In the genomic region with DNA sequence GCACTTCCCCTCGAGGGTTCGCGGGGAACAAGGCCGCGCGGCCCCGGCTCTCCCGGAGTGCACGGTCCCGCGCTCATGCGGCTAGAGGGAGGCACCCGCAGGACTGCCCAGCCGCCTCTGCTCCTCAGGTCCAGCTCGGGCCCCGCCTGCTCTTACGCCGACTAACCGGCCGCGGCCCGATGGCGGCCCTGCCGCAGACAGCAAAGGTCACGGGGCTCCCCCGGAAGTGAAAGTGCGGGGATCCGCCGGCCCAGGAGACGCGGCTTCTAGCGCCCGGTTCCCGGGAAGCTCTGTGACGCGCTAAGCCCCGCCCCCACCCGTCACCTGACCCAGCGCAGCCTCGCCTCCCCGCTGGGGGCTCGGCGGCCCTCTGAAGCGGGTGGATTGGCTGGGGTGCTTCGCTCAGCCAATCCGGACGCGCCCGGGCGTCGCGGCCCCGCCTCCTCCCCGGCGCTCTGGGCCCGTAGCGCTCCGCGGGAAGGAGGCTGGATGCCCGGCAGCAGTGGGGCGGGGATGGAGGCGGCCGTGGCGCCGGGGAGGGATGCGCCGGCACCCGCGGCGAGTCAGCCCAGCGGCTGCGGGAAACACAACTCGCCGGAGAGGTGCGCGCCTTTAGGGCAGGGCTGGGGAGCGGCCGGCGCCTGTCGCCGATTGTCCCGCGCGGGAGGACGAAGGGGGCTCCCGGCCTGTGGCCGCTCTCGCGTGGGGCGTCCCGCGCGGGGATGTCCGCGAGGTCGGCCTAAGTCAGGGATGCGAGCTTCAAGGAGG, we compare ENCODE assay signal across 8 cellular contexts. TPM values are rescaled to one million over a fixed set of nuclear protein-coding genes. Genes with fewer than 3 reads are reported as not detected.
DNase-seq lines count a peak whose midpoint lies in the region; ATAC-seq and TF ChIP-seq lines count a peak whose summit lies in the region.

A gene with protein sequence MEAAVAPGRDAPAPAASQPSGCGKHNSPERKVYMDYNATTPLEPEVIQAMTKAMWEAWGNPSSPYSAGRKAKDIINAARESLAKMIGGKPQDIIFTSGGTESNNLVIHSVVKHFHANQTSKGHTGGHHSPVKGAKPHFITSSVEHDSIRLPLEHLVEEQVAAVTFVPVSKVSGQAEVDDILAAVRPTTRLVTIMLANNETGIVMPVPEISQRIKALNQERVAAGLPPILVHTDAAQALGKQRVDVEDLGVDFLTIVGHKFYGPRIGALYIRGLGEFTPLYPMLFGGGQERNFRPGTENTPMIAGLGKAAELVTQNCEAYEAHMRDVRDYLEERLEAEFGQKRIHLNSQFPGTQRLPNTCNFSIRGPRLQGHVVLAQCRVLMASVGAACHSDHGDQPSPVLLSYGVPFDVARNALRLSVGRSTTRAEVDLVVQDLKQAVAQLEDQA (plus strand): TSS at position 460 of the 768 bp plus-strand sequence. CDS start 54 bp downstream, at position 514.

- peaks cover 22% of the 10 kb centered on the region for H3K4me1 Mint-ChIP-seq in CD14-positive monocyte
- peaks cover 47% of the 10 kb centered on the region for H3K4me1 Mint-ChIP-seq in activated CD4-positive, alpha-beta memory T cell treated with anti-CD3 and anti-CD28 coated beads for 36 hours (ENCODE audit: low read depth)

- peaks cover 34 to 36% of the 10 kb centered on the region in 2 donors for H3K4me1 ChIP-seq in duodenal mucosa (ENCODE audit: control insufficient read depth in 1 of 2, insufficient read depth in 2 of 2, low read length in 2 of 2)

- intact Hi-C loops in CD14-positive monocyte (cut with micrococcal nuclease) = loop anchor here in 1 of 2 donors (2.0 to 5.0 kb wide), 2 partner anchors 92 to 182 kb away; a partner anchor contains a TSS
- intact Hi-C loops in activated CD4-positive, alpha-beta memory T cell treated with anti-CD3 and anti-CD28 coated beads for 36 hours (cut with micrococcal nuclease) = loop anchor here (1.0 to 10.0 kb wide), 5 partner anchors 62 to 358 kb away; a partner anchor contains a TSS
- intact Hi-C loops in lower leg skin (cut with DNase I; ENCODE audit: low total_unique reads) = no loop called here

- TF ChIP-seq CTCF in CD14-positive monocyte (IDR thresholded peaks at IDR 0.05) = no peak
- no peak for TF ChIP-seq CTCF in lower leg skin (IDR thresholded peaks at IDR 0.05)

- H3K27ac Mint-ChIP-seq in CD14-positive monocyte = peak within 1 kb of the TSS; percentile 82 to 95 (median 90)
- peak within 1 kb of the TSS; percentile 85 for H3K27ac Mint-ChIP-seq in activated CD4-positive, alpha-beta memory T cell treated with anti-CD3 and anti-CD28 coated beads for 36 hours

- H3K4me3 Mint-ChIP-seq in CD14-positive monocyte = peak within 1 kb of the TSS; percentile 90 to 94
- peak within 1 kb of the TSS; percentile 91 for H3K4me3 Mint-ChIP-seq in activated CD4-positive, alpha-beta memory T cell treated with anti-CD3 and anti-CD28 coated beads for 36 hours

- DNase-seq in CD14-positive monocyte (ENCODE audit: low spot score) = peak; percentile 97
- DNase-seq in NCI-H82 treated with DMSO at 0.1 percent for 48 hours (lab: John Stamatoyannopoulos, UW; ENCODE audit: unreplicated experiment) = peak; percentile 83
- peak; percentile 98 for DNase-seq in activated CD4-positive, alpha-beta memory T cell treated with anti-CD3 and anti-CD28 coated beads for 36 hours
- peak; percentile 95 to 99 for DNase-seq in lower leg skin (ENCODE audit: low spot score in 2 of 2)
- peak; percentile 95 to 96 for DNase-seq in stimulated activated CD4-positive, alpha-beta T cell treated with anti-CD3 and anti-CD28 coated beads, Interleukin-4, amount 100 ng/mL, for 48 hours (ENCODE audit: low read depth in 2 of 2)

- 0% methylated on average over 12 to 37 of the region's 97 CpGs for WGBS in lower leg skin, 2 donors

- H3K27ac ChIP-seq in duodenal mucosa (ENCODE audit: low read depth, low read length) = peak within 1 kb of the TSS; percentile 79

- POLR2A ChIA-PET in activated CD4-positive, alpha-beta memory T cell treated with anti-CD3 and anti-CD28 coated beads for 36 hours (lab: Charles Lee) = interaction anchor here (0.6 to 2.2 kb wide), 3 partner anchors 9 to 227 kb away, joined by 4 to 11 read pairs (median 6); no protein-coding TSS in a partner anchor

- H3K9ac ChIP-seq in duodenal mucosa (ENCODE audit: low read depth in 1 of 2, low read length in 2 of 2) = peak within 1 kb of the TSS; percentile 88

- H3K36me3 ChIP-seq in duodenal mucosa (ENCODE audit: control insufficient read depth in 1 of 2, insufficient read depth in 2 of 2, low read length in 2 of 2) = no peaks in the 10 kb centered on the region

- CTCF ChIA-PET in activated CD4-positive, alpha-beta memory T cell treated with anti-CD3 and anti-CD28 coated beads for 36 hours (lab: Charles Lee) = interaction anchor here (0.7 to 2.0 kb wide), 4 partner anchors 81 to 138 kb away, joined by 3 to 6 read pairs (median 3); no protein-coding TSS in a partner anchor

- H3K4me3 ChIP-seq in duodenal mucosa (ENCODE audit: low read depth in 1 of 2, low read length in 2 of 2) (peak within 1 kb of the TSS; percentile 91 to 94), lower leg skin (ENCODE audit: low read depth, poor library complexity, severe bottlenecking) (peak within 1 kb of the TSS; percentile 73)

- no peaks in the 10 kb centered on the region for H3K27me3 ChIP-seq in duodenal mucosa (ENCODE audit: control insufficient read depth in 1 of 2, insufficient read depth in 2 of 2, low read length in 2 of 2)

- TF ChIP-seq POLR2A in lower leg skin (IDR thresholded peaks at IDR 0.05) = no peak

- peaks cover 8 to 24% (median 22%) of the 10 kb centered on the region in 3 donors for H3K27me3 Mint-ChIP-seq in CD14-positive monocyte (ENCODE audit: low read depth in 3 of 3)
- H3K27me3 Mint-ChIP-seq in activated CD4-positive, alpha-beta memory T cell treated with anti-CD3 and anti-CD28 coated beads for 36 hours = peaks cover 8% of the 10 kb centered on the region

- no peaks in the 10 kb centered on the region for H3K9me3 ChIP-seq in duodenal mucosa (ENCODE audit: control insufficient read depth in 1 of 2, low read length in 2 of 2)

- peaks cover 17 to 24% (median 20%) of the 10 kb centered on the region in 7 donors for H3K9me3 Mint-ChIP-seq in CD14-positive monocyte
- H3K9me3 Mint-ChIP-seq in activated CD4-positive, alpha-beta memory T cell treated with anti-CD3 and anti-CD28 coated beads for 36 hours = peaks cover 2% of the 10 kb centered on the region

- ATAC-seq in GM19397 (IDR thresholded peaks at IDR 0.05; ENCODE audit: unreplicated experiment) = peak; percentile 95
- ATAC-seq in HG03571 (IDR thresholded peaks at IDR 0.05; ENCODE audit: unreplicated experiment) = peak; percentile 95

- peaks cover 14 to 18% of the 10 kb centered on the region in 2 donors for H3K36me3 Mint-ChIP-seq in CD14-positive monocyte
- peaks cover 19% of the 10 kb centered on the region for H3K36me3 Mint-ChIP-seq in activated CD4-positive, alpha-beta memory T cell treated with anti-CD3 and anti-CD28 coated beads for 36 hours

RNA-seq across cellular contexts. Expression of the gene that starts here (rescaled TPM):
- 10 to 100 TPM in 1 of 2 donors, 1 to 10 TPM in 1; 9.5 to 10.3 TPM for polyA plus RNA-seq in CD14-positive monocyte
- 10 to 100 TPM; 47.9 to 51.8 TPM for total RNA-seq in activated CD4-positive, alpha-beta memory T cell treated with anti-CD3 and anti-CD28 coated beads for 36 hours
- total RNA-seq in lower leg skin = 10 to 100 TPM in 1 of 4 donors, 1 to 10 TPM in 3; 2.4 to 12.1 (median 8.2) TPM

Comparison
In these comparisons a context has a peak if more than half of its experiments do, and no peak if none do; other contexts are left out.
1. Peak in every context shown above with its lines: DNase-seq, ATAC-seq, H3K4me3 ChIP-seq and H3K27ac ChIP-seq.